Comparison of ENCODE assay signal across 10 cellular contexts in genomic region chr10:132363376-132363775, GRCh38.
"Had no signal": no experiment of that assay in that cellular context is flagged by ENCODE, and none has a peak within 500 bp of the region (broad histone marks: within the 10 kb centered on the region; RNA-seq: fewer than 3 reads in every experiment).

No MANE protein-coding gene starts in this region.

- H3K36me3 ChIP-seq: ovary had no signal

- H3K4me3 Mint-ChIP-seq: activated T-cell treated with anti-CD3 and anti-CD28 coated beads, Interleukin-2, amount 50 U/mL, for 4 hours; central memory CD8-positive, alpha-beta T cell; dendritic cell treated with granulocyte-macrophage colony-stimulating factor and Interleukin-4, amounts not matched to agents 40 ng/mL and 50 ng/mL, for 4 days; effector memory CD8-positive, alpha-beta T cell; memory B cell; nephron; T-helper 1 cell treated with Interleukin-12 subunit alpha and Interleukin-12 subunit beta and Interleukin-4 antibody, amounts not matched to agents 30 μg/mL and 1 μg/mL, for 36 hours had no signal

- H3K27ac Mint-ChIP-seq: dendritic cell treated with granulocyte-macrophage colony-stimulating factor and Interleukin-4, amounts not matched to agents 40 ng/mL and 50 ng/mL, for 4 days; nephron; T-helper 1 cell treated with Interleukin-12 subunit alpha and Interleukin-12 subunit beta and Interleukin-4 antibody, amounts not matched to agents 30 μg/mL and 1 μg/mL, for 36 hours had no signal

- H3K27me3 Mint-ChIP-seq: central memory CD8-positive, alpha-beta T cell; dendritic cell treated with granulocyte-macrophage colony-stimulating factor and Interleukin-4, amounts not matched to agents 40 ng/mL and 50 ng/mL, for 4 days; effector memory CD8-positive, alpha-beta T cell; memory B cell had no signal

- H3K27ac ChIP-seq: ovary, tibial nerve had no signal

- DNase-seq: activated naive CD8-positive, alpha-beta T cell treated with anti-CD3 and anti-CD28 coated beads, Interleukin-2, amount 50 U/mL, for 24 hours; activated T-cell treated with anti-CD3 and anti-CD28 coated beads, Interleukin-2, amount 50 U/mL, for 4 hours; effector memory CD8-positive, alpha-beta T cell had no signal

- H3K9me3 ChIP-seq: ovary, tibial nerve had no signal

- ATAC-seq: effector memory CD8-positive, alpha-beta T cell had no signal

- H3K9me3 Mint-ChIP-seq: activated T-cell treated with anti-CD3 and anti-CD28 coated beads, Interleukin-2, amount 50 U/mL, for 4 hours; central memory CD8-positive, alpha-beta T cell; effector memory CD8-positive, alpha-beta T cell; memory B cell; nephron had no signal

- H3K27me3 ChIP-seq: ovary, tibial nerve had no signal

- H3K4me3 ChIP-seq: ovary, tibial nerve had no signal

- H3K4me1 Mint-ChIP-seq: central memory CD8-positive, alpha-beta T cell; nephron had no signal
